Comparison of ENCODE assay signal across 14 cellular contexts in genomic region chr1:192601145-192602048, GRCh38. TPM values are rescaled to one million over a fixed set of nuclear protein-coding genes. Genes with fewer than 3 reads are reported as not detected.
DNase-seq lines count a peak whose midpoint lies in the region; ATAC-seq and TF ChIP-seq lines count a peak whose summit lies in the region.
"Had no signal": no experiment of that assay in that cellular context is flagged by ENCODE, and none has a peak within 500 bp of the region (broad histone marks: within the 10 kb centered on the region; RNA-seq: fewer than 3 reads in every experiment).

No MANE protein-coding gene starts in this region.

- H3K9me3 ChIP-seq in T-helper 17 cell (ENCODE audit: control insufficient read depth, low read length, poor library complexity, severe bottlenecking): no peaks in the 10 kb centered on the region
- no peaks in the 10 kb centered on the region for H3K9me3 ChIP-seq in right atrium auricular region
- H3K9me3 ChIP-seq: thyroid gland had no signal

- H3K27me3 Mint-ChIP-seq in T-helper 17 cell: peaks cover 17% of the 10 kb centered on the region
- H3K27me3 Mint-ChIP-seq in activated CD4-positive, alpha-beta memory T cell treated with anti-CD3 and anti-CD28 coated beads, Interleukin-2, amount 10 ng/mL, durations not matched to agents 7 days and 5 days: peaks cover 2% of the 10 kb centered on the region
- H3K27me3 Mint-ChIP-seq: CD4-positive, alpha-beta T cell had no signal

- H3K4me3 Mint-ChIP-seq in T-helper 17 cell: no peak overlapping the region
- H3K4me3 Mint-ChIP-seq in activated CD4-positive, alpha-beta memory T cell treated with anti-CD3 and anti-CD28 coated beads, Interleukin-2, amount 10 ng/mL, durations not matched to agents 7 days and 5 days: no peak overlapping the region
- H3K4me3 Mint-ChIP-seq: CD4-positive, alpha-beta T cell had no signal

- no peak for TF ChIP-seq CTCF in right atrium auricular region (IDR thresholded peaks at IDR 0.05)

- no peaks in the 10 kb centered on the region for H3K27me3 ChIP-seq in right atrium auricular region
- H3K27me3 ChIP-seq: thyroid gland had no signal

- peaks cover 12% of the 10 kb centered on the region for H3K4me1 Mint-ChIP-seq in T-helper 17 cell
- H3K4me1 Mint-ChIP-seq in activated CD4-positive, alpha-beta memory T cell treated with anti-CD3 and anti-CD28 coated beads, Interleukin-2, amount 10 ng/mL, durations not matched to agents 7 days and 5 days: peaks cover 20% of the 10 kb centered on the region

- H3K4me3 ChIP-seq in right atrium auricular region: no peak overlapping the region
- H3K4me3 ChIP-seq: SK-N-MC, thyroid gland had no signal

- peaks cover 3% of the 10 kb centered on the region for H3K36me3 Mint-ChIP-seq in T-helper 17 cell (ENCODE audit: low read depth)
- H3K36me3 Mint-ChIP-seq in activated CD4-positive, alpha-beta memory T cell treated with anti-CD3 and anti-CD28 coated beads, Interleukin-2, amount 10 ng/mL, durations not matched to agents 7 days and 5 days (ENCODE audit: low read depth): no peaks in the 10 kb centered on the region

- H3K36me3 ChIP-seq in right atrium auricular region: no peaks in the 10 kb centered on the region
- H3K36me3 ChIP-seq: thyroid gland had no signal

- H3K27ac ChIP-seq in right atrium auricular region: no peak overlapping the region
- H3K27ac ChIP-seq: SK-N-MC, thyroid gland had no signal

- POLR2A ChIA-PET in activated CD4-positive, alpha-beta memory T cell treated with anti-CD3 and anti-CD28 coated beads, Interleukin-2, amount 10 ng/mL, durations not matched to agents 7 days and 5 days (lab: Charles Lee): no interaction called here

- DNase-seq in COLO829 (ENCODE audit: low spot score) (peak; percentile 51), T-helper 17 cell (no peak), NCI-H446 treated with DMSO at 0.1 percent for 48 hours (lab: John Stamatoyannopoulos, UW) (no peak), Right ventricle myocardium inferior (ENCODE audit: missing footprints) (no peak), right atrium auricular region (ENCODE audit: low spot score) (no peak)
- no peak for DNase-seq in activated CD4-positive, alpha-beta memory T cell treated with anti-CD3 and anti-CD28 coated beads, Interleukin-2, amount 10 ng/mL, durations not matched to agents 7 days and 5 days
- DNase-seq: CD4-positive, alpha-beta T cell; NCI-H1417 treated with DMSO at 0.1 percent for 48 hours; thyroid gland had no signal

- no peaks in the 10 kb centered on the region for H3K9me3 Mint-ChIP-seq in activated CD4-positive, alpha-beta memory T cell treated with anti-CD3 and anti-CD28 coated beads, Interleukin-2, amount 10 ng/mL, durations not matched to agents 7 days and 5 days
- H3K9me3 Mint-ChIP-seq: activated T-helper 2 cell treated with anti-CD3 and anti-CD28 coated beads, Interferon-gamma antibody, Interleukin-2, Interleukin-4, amounts not matched to agents 10 μg/mL and 5 μg/mL and 100 μg/mL, durations not matched to agents 14 hours and 24 hours and 36 hours; CD4-positive, alpha-beta T cell had no signal

- H3K4me1 ChIP-seq in right atrium auricular region: no peaks in the 10 kb centered on the region
- H3K4me1 ChIP-seq: thyroid gland had no signal

- CTCF ChIA-PET in activated CD4-positive, alpha-beta memory T cell treated with anti-CD3 and anti-CD28 coated beads, Interleukin-2, amount 10 ng/mL, durations not matched to agents 7 days and 5 days (lab: Charles Lee): interaction anchor here (0.7 to 1.0 kb wide), 2 partner anchors 19 to 127 kb away, joined by 3 read pairs; no protein-coding TSS in a partner anchor

- intact Hi-C loops in Right ventricle myocardium inferior (cut with DNase I): loop anchor here (10.0 kb wide), 1 partner anchor 413 kb away; no protein-coding TSS in a partner anchor

- ATAC-seq in GM19035 (IDR thresholded peaks at IDR 0.05; ENCODE audit: unreplicated experiment) (peak; percentile 41), HG03039 (IDR thresholded peaks at IDR 0.05; ENCODE audit: unreplicated experiment) (peak; percentile 60), T-helper 17 cell (no peak), Right ventricle myocardium inferior (no peak)
- ATAC-seq: esophagus mucosa had no signal

- H3K27ac Mint-ChIP-seq in T-helper 17 cell: peak overlapping the region; percentile 24
- no peak overlapping the region for H3K27ac Mint-ChIP-seq in activated CD4-positive, alpha-beta memory T cell treated with anti-CD3 and anti-CD28 coated beads, Interleukin-2, amount 10 ng/mL, durations not matched to agents 7 days and 5 days
- H3K27ac Mint-ChIP-seq: activated T-helper 2 cell treated with anti-CD3 and anti-CD28 coated beads, Interferon-gamma antibody, Interleukin-2, Interleukin-4, amounts not matched to agents 10 μg/mL and 5 μg/mL and 100 μg/mL, durations not matched to agents 14 hours and 24 hours and 36 hours; CD4-positive, alpha-beta T cell had no signal

RNA-seq across cellular contexts. Expression of gene RGS1, which starts 25.8 kb away (rescaled TPM):
- total RNA-seq in T-helper 17 cell (100 to 1,000 TPM; 387 to 736 TPM), Right ventricle myocardium inferior (0.32 TPM), right atrium auricular region (10 to 100 TPM; 22.8 to 24.7 TPM)
- 10 to 100 TPM; 67.3 to 69.2 TPM for total RNA-seq in activated CD4-positive, alpha-beta memory T cell treated with anti-CD3 and anti-CD28 coated beads, Interleukin-2, amount 10 ng/mL, durations not matched to agents 7 days and 5 days

RNA-seq across cellular contexts. Expression of gene RGS13, which starts 34.5 kb away (rescaled TPM):
- total RNA-seq in T-helper 17 cell (under 1 TPM; 0.05 to 0.26 TPM), Right ventricle myocardium inferior (not detected), right atrium auricular region (not detected)
- total RNA-seq in activated CD4-positive, alpha-beta memory T cell treated with anti-CD3 and anti-CD28 coated beads, Interleukin-2, amount 10 ng/mL, durations not matched to agents 7 days and 5 days: not detected
- total RNA-seq: activated T-helper 2 cell treated with anti-CD3 and anti-CD28 coated beads, Interferon-gamma antibody, Interleukin-2, Interleukin-4, amounts not matched to agents 10 μg/mL and 5 μg/mL and 100 μg/mL, durations not matched to agents 14 hours and 24 hours and 36 hours; esophagus mucosa; thyroid gland had no signal

Comparison
In these comparisons a context has a peak if more than half of its experiments do, and no peak if none do; other contexts are left out.
1. RNA of gene RGS1, which starts 25.8 kb away (total RNA-seq): 387 to 736 TPM in T-helper 17 cell, 67.3 to 69.2 TPM in activated CD4-positive, alpha-beta memory T cell treated with anti-CD3 and anti-CD28 coated beads, Interleukin-2, amount 10 ng/mL, durations not matched to agents 7 days and 5 days and 22.8 to 24.7 TPM in right atrium auricular region; 0.32 TPM in Right ventricle myocardium inferior (single experiment); every median in the first group is over 10 times any median in the second.
2. ATAC-seq: peak in GM19035 (single experiment) and HG03039 (single experiment); none in T-helper 17 cell (single experiment) and Right ventricle myocardium inferior (single experiment).